22 cellular contexts compared by ENCODE assay signal in the genomic region with DNA sequence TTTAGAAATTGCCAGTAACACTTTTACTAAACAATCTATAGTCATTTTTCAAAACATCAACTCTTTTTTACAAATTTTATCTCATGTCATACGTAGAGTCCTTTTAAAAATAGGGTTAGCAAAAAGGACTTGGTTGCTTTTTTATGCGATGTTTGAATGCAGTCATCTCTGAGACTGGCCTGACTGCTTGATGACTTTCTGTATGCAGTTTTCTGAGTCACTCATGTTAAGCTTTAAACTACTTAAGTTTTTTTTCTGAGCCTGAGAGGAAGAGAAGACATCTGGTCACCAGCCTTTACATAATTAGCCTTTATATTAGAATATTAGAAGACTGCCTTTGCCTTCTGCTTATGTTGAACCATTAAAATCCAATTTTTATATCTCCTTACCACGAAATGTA.
"Had no signal": no experiment of that assay in that cellular context is flagged by ENCODE, and none has a peak within 500 bp of the region (broad histone marks: within the 10 kb centered on the region; RNA-seq: fewer than 3 reads in every experiment).

No MANE protein-coding gene starts in this region.

- H3K27me3 Mint-ChIP-seq: activated CD4-positive, alpha-beta T cell treated with anti-CD3 and anti-CD28 coated beads, Interleukin-2, amount 10 ng/mL, durations not matched to agents 7 days and 5 days had no signal

- H3K27me3 ChIP-seq: brain microvascular endothelial cell, esophagus muscularis mucosa, thyroid gland had no signal

- DNase-seq: activated CD4-positive, alpha-beta T cell treated with anti-CD3 and anti-CD28 coated beads, Interleukin-2, amount 10 ng/mL, durations not matched to agents 7 days and 5 days; activated CD8-positive, alpha-beta memory T cell treated with anti-CD3 and anti-CD28 coated beads, Interleukin-2, amount 50 U/mL, for 48 hours; activated effector memory CD4-positive, alpha-beta T cell treated with Interleukin-2 at 50 U/mL for 16 hours; activated naive CD4-positive, alpha-beta T cell treated with anti-CD3 and anti-CD28 coated beads, Interleukin-2, amount 50 U/mL, for 16 hours; activated T-cell treated with anti-CD3 and anti-CD28 coated beads, Interleukin-2, amount 50 U/mL, for 48 hours; aorta; brain microvascular endothelial cell; cortex of kidney; effector CD4-positive, alpha-beta T cell; lower lobe of right lung; midbrain; nucleus accumbens; stimulated activated CD4-positive, alpha-beta T cell treated with anti-CD3 and anti-CD28 coated beads, Interleukin-12 subunit alpha, Interleukin-12 subunit beta, amount 100 ng/mL, for 4 hours; stimulated activated CD4-positive, alpha-beta T cell treated with anti-CD3 and anti-CD28 coated beads, Interleukin-1b, Interleukin-23, amount 100 ng/mL, for 48 hours; stimulated activated CD8-positive, alpha-beta memory T cell treated with anti-CD3 and anti-CD28 coated beads, Interleukin-4, amount 100 ng/mL, for 48 hours; stimulated activated naive CD4-positive, alpha-beta T cell treated with Interleukin-2 at 50 U/mL for 16 hours; T-helper 1 cell; T-helper 9 cell; thyroid gland had no signal

- H3K4me3 ChIP-seq: esophagus muscularis mucosa, lower lobe of right lung, thyroid gland had no signal

- H3K9me3 ChIP-seq: esophagus muscularis mucosa, lower lobe of right lung, thyroid gland had no signal

- H3K36me3 ChIP-seq: brain microvascular endothelial cell, esophagus muscularis mucosa, lower lobe of right lung, thyroid gland had no signal

- ATAC-seq: activated CD4-positive, CD25-positive, alpha-beta regulatory T cell treated with anti-CD3 and anti-CD28 coated beads, Interleukin-2, amount 50 U/mL, for 24 hours; lower lobe of right lung had no signal

- H3K27ac Mint-ChIP-seq: activated CD4-positive, alpha-beta T cell treated with anti-CD3 and anti-CD28 coated beads, Interleukin-2, amount 10 ng/mL, durations not matched to agents 7 days and 5 days; nephron had no signal

- H3K4me1 Mint-ChIP-seq: activated CD4-positive, alpha-beta T cell treated with anti-CD3 and anti-CD28 coated beads, Interleukin-2, amount 10 ng/mL, durations not matched to agents 7 days and 5 days; nephron had no signal

- H3K4me3 Mint-ChIP-seq: activated CD4-positive, alpha-beta T cell treated with anti-CD3 and anti-CD28 coated beads, Interleukin-2, amount 10 ng/mL, durations not matched to agents 7 days and 5 days; nephron had no signal

- H3K27ac ChIP-seq: brain microvascular endothelial cell, esophagus muscularis mucosa, lower lobe of right lung, thyroid gland had no signal

- H3K9me3 Mint-ChIP-seq: activated CD4-positive, alpha-beta T cell treated with anti-CD3 and anti-CD28 coated beads, Interleukin-2, amount 10 ng/mL, durations not matched to agents 7 days and 5 days; nephron had no signal

- H3K4me1 ChIP-seq: esophagus muscularis mucosa, lower lobe of right lung, thyroid gland had no signal
